Comparison of ENCODE assay signal across 1 cellular context in genomic region chr10:118045154-118045841, GRCh38.
TF ChIP-seq lines count a peak whose summit lies in the region.

No MANE protein-coding gene starts in this region.

TF ChIP-seq in H1, 55 proteins besides CTCF, POLR2A, EP300 and RAD21:
- TF ChIP-seq JUND (IDR thresholded peaks at IDR 0.05; ENCODE audit: low read length): no peak
- no peak for TF ChIP-seq HDAC6 (IDR thresholded peaks at IDR 0.05; ENCODE audit: low read depth, low read length)
- TF ChIP-seq NANOG (IDR thresholded peaks at IDR 0.05; ENCODE audit: insufficient read depth, low read depth, low read length, poor library complexity, severe bottlenecking): no peak
- no peak for TF ChIP-seq BCL11A (IDR thresholded peaks at IDR 0.05; ENCODE audit: low read depth in 2 of 2, low read length in 2 of 2)
- no peak for TF ChIP-seq KDM4A (IDR thresholded peaks at IDR 0.05; ENCODE audit: low read depth, low read length, severe bottlenecking)
- TF ChIP-seq YY1 (IDR thresholded peaks at IDR 0.05; ENCODE audit: low read depth, low read length): no peak
- TF ChIP-seq CBX8 (IDR thresholded peaks at IDR 0.05; ENCODE audit: borderline replicate concordance, low read depth, low read length): no peak
- TF ChIP-seq TAF1 (IDR thresholded peaks at IDR 0.05; ENCODE audit: low read depth, low read length): no peak
